In genomic region chr17:42873932-42874636, GRCh38 we compare ENCODE assay signal across 9 cellular contexts. TPM values are rescaled to one million over a fixed set of nuclear protein-coding genes. Genes with fewer than 3 reads are reported as not detected.
"Had no signal": no experiment of that assay in that cellular context is flagged by ENCODE, and none has a peak within 500 bp of the region (broad histone marks: within the 10 kb centered on the region; RNA-seq: fewer than 3 reads in every experiment).

No MANE protein-coding gene starts in this region.

RNA-seq across cellular contexts. Expression of gene AOC3, which starts 23.1 kb away (rescaled TPM):
- total RNA-seq: RPMI7951 had no signal
- polyA plus RNA-seq: IgD-negative memory B cell had no signal

RNA-seq across cellular contexts. Expression of gene G6PC1, which starts 26.5 kb away (rescaled TPM):
- total RNA-seq: HT-29, LHCN-M2, MCF 10A, NCI-H460, PC-9, Right ventricle myocardium inferior, RPMI7951, SJCRH30 had no signal
- polyA plus RNA-seq: IgD-negative memory B cell had no signal

RNA-seq across cellular contexts. Expression of gene AOC2, which starts 29.7 kb away (rescaled TPM):
- polyA plus RNA-seq: IgD-negative memory B cell had no signal
